28 cellular contexts compared by ENCODE assay signal in genomic region chrX:37542791-37543190, GRCh38.
"Had no signal": no experiment of that assay in that cellular context is flagged by ENCODE, and none has a peak within 500 bp of the region (broad histone marks: within the 10 kb centered on the region; RNA-seq: fewer than 3 reads in every experiment).

No MANE protein-coding gene starts in this region.

- H3K4me3 ChIP-seq: stomach, suprapubic skin, testis, thoracic aorta, thyroid gland, tibial artery, tibial nerve, transverse colon, upper lobe of left lung, upper lobe of right lung, uterus, vagina had no signal

- H3K9me3 Mint-ChIP-seq: stimulated activated effector memory CD8-positive, alpha-beta T cell treated with anti-CD3 and anti-CD28 coated beads, Interleukin-12 subunit alpha, Interleukin-12 subunit beta, amount 100 ng/mL, for 72 hours; stimulated activated memory B cell treated with anti-CD40 and anti-IgM and Interleukin-4, amounts not matched to agents 10 μg/mL and 1 μg/mL and 100 μg/mL, for 72 hours; stimulated activated naive B cell treated with anti-CD40 and anti-IgM and Interleukin-4, amounts not matched to agents 10 μg/mL and 1 μg/mL and 100 μg/mL, for 72 hours; stimulated activated naive CD8-positive, alpha-beta T cell treated with anti-CD3 and anti-CD28 coated beads, Interleukin-15, amount 100 ng/mL, for 72 hours; stimulated activated naive CD8-positive, alpha-beta T cell treated with anti-CD3 and anti-CD28 coated beads, Interleukin-15, Interleukin-2, amounts not matched to agents 100 ng/mL and 50 ng/mL, for 24 hours had no signal

- FAIRE-seq: urothelium cell line had no signal

- H3K4me1 Mint-ChIP-seq: stimulated activated effector memory CD8-positive, alpha-beta T cell treated with anti-CD3 and anti-CD28 coated beads, Interleukin-12 subunit alpha, Interleukin-12 subunit beta, amount 100 ng/mL, for 72 hours; stimulated activated memory B cell treated with anti-CD40 and anti-IgM and Interleukin-4, amounts not matched to agents 10 μg/mL and 1 μg/mL and 100 μg/mL, for 72 hours; stimulated activated naive B cell treated with anti-CD40 and anti-IgM and Interleukin-4, amounts not matched to agents 10 μg/mL and 1 μg/mL and 100 μg/mL, for 72 hours; stimulated activated naive CD8-positive, alpha-beta T cell treated with anti-CD3 and anti-CD28 coated beads, Interleukin-15, amount 100 ng/mL, for 72 hours had no signal

- H3K27ac Mint-ChIP-seq: stimulated activated effector memory CD8-positive, alpha-beta T cell treated with anti-CD3 and anti-CD28 coated beads, Interleukin-12 subunit alpha, Interleukin-12 subunit beta, amount 100 ng/mL, for 72 hours; stimulated activated memory B cell treated with anti-CD40 and anti-IgM and Interleukin-4, amounts not matched to agents 10 μg/mL and 1 μg/mL and 100 μg/mL, for 72 hours; stimulated activated naive B cell treated with anti-CD40 and anti-IgM and Interleukin-4, amounts not matched to agents 10 μg/mL and 1 μg/mL and 100 μg/mL, for 72 hours; stimulated activated naive CD8-positive, alpha-beta T cell treated with anti-CD3 and anti-CD28 coated beads, Interleukin-15, Interleukin-2, amounts not matched to agents 100 ng/mL and 50 ng/mL, for 24 hours; type B pancreatic cell had no signal

- H3K36me3 ChIP-seq: stomach, suprapubic skin, thoracic aorta, thyroid gland, tibial artery, tibial nerve, transverse colon, upper lobe of left lung, upper lobe of right lung, uterus, vagina had no signal

- H3K27me3 Mint-ChIP-seq: stimulated activated memory B cell treated with anti-CD40 and anti-IgM and Interleukin-4, amounts not matched to agents 10 μg/mL and 1 μg/mL and 100 μg/mL, for 72 hours; stimulated activated naive CD8-positive, alpha-beta T cell treated with anti-CD3 and anti-CD28 coated beads, Interleukin-15, amount 100 ng/mL, for 72 hours; type B pancreatic cell had no signal

- H3K4me1 ChIP-seq: stomach, suprapubic skin, testis, thyroid gland, tibial artery, tibial nerve, transverse colon, upper lobe of left lung, upper lobe of right lung, uterus, vagina had no signal

- H3K9me3 ChIP-seq: suprapubic skin, testis, thoracic aorta, thyroid gland, transverse colon, upper lobe of left lung, upper lobe of right lung, vagina had no signal

- DNase-seq: stimulated activated CD4-positive, alpha-beta T cell treated with anti-CD3 and anti-CD28 coated beads, Interleukin-2, amount 100 ng/mL, for 48 hours; stimulated activated CD4-positive, alpha-beta T cell treated with anti-CD3 and anti-CD28 coated beads, Interleukin-4, amount 100 ng/mL, for 1 hour; stimulated activated CD4-positive, alpha-beta T cell treated with anti-CD3 and anti-CD28 coated beads, Interleukin-4, amount 100 ng/mL, for 24 hours; stimulated activated CD4-positive, alpha-beta T cell treated with anti-CD3 and anti-CD28 coated beads, Interleukin-4, amount 100 ng/mL, for 4 hours; stimulated activated CD8-positive, alpha-beta memory T cell treated with anti-CD3 and anti-CD28 coated beads, Interleukin-4, amount 100 ng/mL, for 48 hours; stimulated activated naive B cell treated with anti-CD40 and anti-IgM and Interleukin-4, amounts not matched to agents 10 μg/mL and 1 μg/mL and 100 μg/mL, for 72 hours; stimulated activated naive CD4-positive, alpha-beta T cell treated with Interleukin-2 at 50 U/mL for 16 hours; stimulated activated naive CD8-positive, alpha-beta T cell treated with anti-CD3 and anti-CD28 coated beads, Interleukin-15, amount 100 ng/mL, for 72 hours; stimulated activated naive CD8-positive, alpha-beta T cell treated with anti-CD3 and anti-CD28 coated beads, Interleukin-15, Interleukin-2, amounts not matched to agents 100 U/mL and 50 U/mL, for 24 hours; substantia nigra; testis; thyroid gland; tibial artery; transverse colon; trophoblast cell; upper lobe of left lung; upper lobe of right lung; uterus had no signal

- H3K4me3 Mint-ChIP-seq: stimulated activated effector memory CD8-positive, alpha-beta T cell treated with anti-CD3 and anti-CD28 coated beads, Interleukin-12 subunit alpha, Interleukin-12 subunit beta, amount 100 ng/mL, for 72 hours; stimulated activated memory B cell treated with anti-CD40 and anti-IgM and Interleukin-4, amounts not matched to agents 10 μg/mL and 1 μg/mL and 100 μg/mL, for 72 hours; stimulated activated naive B cell treated with anti-CD40 and anti-IgM and Interleukin-4, amounts not matched to agents 10 μg/mL and 1 μg/mL and 100 μg/mL, for 72 hours; stimulated activated naive CD8-positive, alpha-beta T cell treated with anti-CD3 and anti-CD28 coated beads, Interleukin-15, amount 100 ng/mL, for 72 hours; stimulated activated naive CD8-positive, alpha-beta T cell treated with anti-CD3 and anti-CD28 coated beads, Interleukin-15, Interleukin-2, amounts not matched to agents 100 ng/mL and 50 ng/mL, for 24 hours; type B pancreatic cell had no signal

- ATAC-seq: stimulated activated effector memory CD8-positive, alpha-beta T cell treated with anti-CD3 and anti-CD28 coated beads, Interleukin-12 subunit alpha, Interleukin-12 subunit beta, amount 100 ng/mL, for 72 hours; stimulated activated memory B cell treated with anti-CD40 and anti-IgM and Interleukin-4, amounts not matched to agents 10 μg/mL and 1 μg/mL and 100 μg/mL, for 72 hours; stimulated activated naive B cell treated with anti-CD40 and anti-IgM and Interleukin-4, amounts not matched to agents 10 μg/mL and 1 μg/mL and 100 μg/mL, for 72 hours; stimulated activated naive CD8-positive, alpha-beta T cell treated with anti-CD3 and anti-CD28 coated beads, Interleukin-15, amount 100 ng/mL, for 72 hours; stimulated activated naive CD8-positive, alpha-beta T cell treated with anti-CD3 and anti-CD28 coated beads, Interleukin-15, Interleukin-2, amounts not matched to agents 100 U/mL and 50 U/mL, for 24 hours; upper lobe of right lung had no signal

- H3K36me3 Mint-ChIP-seq: stimulated activated effector memory CD8-positive, alpha-beta T cell treated with anti-CD3 and anti-CD28 coated beads, Interleukin-12 subunit alpha, Interleukin-12 subunit beta, amount 100 ng/mL, for 72 hours; stimulated activated memory B cell treated with anti-CD40 and anti-IgM and Interleukin-4, amounts not matched to agents 10 μg/mL and 1 μg/mL and 100 μg/mL, for 72 hours; stimulated activated naive B cell treated with anti-CD40 and anti-IgM and Interleukin-4, amounts not matched to agents 10 μg/mL and 1 μg/mL and 100 μg/mL, for 72 hours; type B pancreatic cell had no signal

- H3K27me3 ChIP-seq: stomach, suprapubic skin, testis, thyroid gland, tibial artery, tibial nerve, transverse colon, upper lobe of left lung, upper lobe of right lung, vagina had no signal

- H3K27ac ChIP-seq: stomach, suprapubic skin, testis, thoracic aorta, thyroid gland, tibial artery, tibial nerve, transverse colon, upper lobe of left lung, upper lobe of right lung, uterus, vagina had no signal
